ENCODE assay signal across 1 cellular context in genomic region chr14:61296151-61296550, GRCh38.
TF ChIP-seq lines count a peak whose summit lies in the region.

No MANE protein-coding gene starts in this region.

TF ChIP-seq in SK-N-SH, 30 proteins besides CTCF, POLR2A, EP300 and RAD21:
- TF ChIP-seq IRF3 (IDR thresholded peaks at IDR 0.05; ENCODE audit: low read depth, low read length) (no peak), SMC3 (IDR thresholded peaks at IDR 0.05; ENCODE audit: low read depth, low read length) (no peak), TAF1 (IDR thresholded peaks at IDR 0.05; ENCODE audit: borderline replicate concordance, low read depth, low read length) (no peak), TEAD4 (IDR thresholded peaks at IDR 0.05; ENCODE audit: borderline replicate concordance, insufficient read depth) (no peak), RCOR1 (IDR thresholded peaks at IDR 0.05; ENCODE audit: low read length) (no peak), FOXM1 (IDR thresholded peaks at IDR 0.05; ENCODE audit: low read depth) (no peak), PBX3 (IDR thresholded peaks at IDR 0.05) (no peak), NRF1 (IDR thresholded peaks at IDR 0.05; ENCODE audit: low read depth, low read length) (no peak), USF2 (IDR thresholded peaks at IDR 0.05; ENCODE audit: borderline replicate concordance, low read depth, low read length) (no peak), GATA2 (CRISPR knock-in tag; IDR thresholded peaks at IDR 0.05) (no peak), GABPA (IDR thresholded peaks at IDR 0.05; ENCODE audit: low read depth) (no peak), POLR2AphosphoS5 (IDR thresholded peaks at IDR 0.05; ENCODE audit: low read depth, low read length) (no peak), NFIC (IDR thresholded peaks at IDR 0.05; ENCODE audit: borderline replicate concordance) (no peak)
- TF ChIP-seq, protein P1, sequence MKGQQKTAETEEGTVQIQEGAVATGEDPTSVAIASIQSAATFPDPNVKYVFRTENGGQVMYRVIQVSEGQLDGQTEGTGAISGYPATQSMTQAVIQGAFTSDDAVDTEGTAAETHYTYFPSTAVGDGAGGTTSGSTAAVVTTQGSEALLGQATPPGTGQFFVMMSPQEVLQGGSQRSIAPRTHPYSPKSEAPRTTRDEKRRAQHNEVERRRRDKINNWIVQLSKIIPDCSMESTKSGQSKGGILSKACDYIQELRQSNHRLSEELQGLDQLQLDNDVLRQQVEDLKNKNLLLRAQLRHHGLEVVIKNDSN (IDR thresholded peaks at IDR 0.05; ENCODE audit: borderline replicate concordance, low read depth), result no peak
- TF ChIP-seq, protein P2, sequence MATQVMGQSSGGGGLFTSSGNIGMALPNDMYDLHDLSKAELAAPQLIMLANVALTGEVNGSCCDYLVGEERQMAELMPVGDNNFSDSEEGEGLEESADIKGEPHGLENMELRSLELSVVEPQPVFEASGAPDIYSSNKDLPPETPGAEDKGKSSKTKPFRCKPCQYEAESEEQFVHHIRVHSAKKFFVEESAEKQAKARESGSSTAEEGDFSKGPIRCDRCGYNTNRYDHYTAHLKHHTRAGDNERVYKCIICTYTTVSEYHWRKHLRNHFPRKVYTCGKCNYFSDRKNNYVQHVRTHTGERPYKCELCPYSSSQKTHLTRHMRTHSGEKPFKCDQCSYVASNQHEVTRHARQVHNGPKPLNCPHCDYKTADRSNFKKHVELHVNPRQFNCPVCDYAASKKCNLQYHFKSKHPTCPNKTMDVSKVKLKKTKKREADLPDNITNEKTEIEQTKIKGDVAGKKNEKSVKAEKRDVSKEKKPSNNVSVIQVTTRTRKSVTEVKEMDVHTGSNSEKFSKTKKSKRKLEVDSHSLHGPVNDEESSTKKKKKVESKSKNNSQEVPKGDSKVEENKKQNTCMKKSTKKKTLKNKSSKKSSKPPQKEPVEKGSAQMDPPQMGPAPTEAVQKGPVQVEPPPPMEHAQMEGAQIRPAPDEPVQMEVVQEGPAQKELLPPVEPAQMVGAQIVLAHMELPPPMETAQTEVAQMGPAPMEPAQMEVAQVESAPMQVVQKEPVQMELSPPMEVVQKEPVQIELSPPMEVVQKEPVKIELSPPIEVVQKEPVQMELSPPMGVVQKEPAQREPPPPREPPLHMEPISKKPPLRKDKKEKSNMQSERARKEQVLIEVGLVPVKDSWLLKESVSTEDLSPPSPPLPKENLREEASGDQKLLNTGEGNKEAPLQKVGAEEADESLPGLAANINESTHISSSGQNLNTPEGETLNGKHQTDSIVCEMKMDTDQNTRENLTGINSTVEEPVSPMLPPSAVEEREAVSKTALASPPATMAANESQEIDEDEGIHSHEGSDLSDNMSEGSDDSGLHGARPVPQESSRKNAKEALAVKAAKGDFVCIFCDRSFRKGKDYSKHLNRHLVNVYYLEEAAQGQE (IDR thresholded peaks at IDR 0.05; ENCODE audit: low read depth, low read length), result no peak
TF ChIP-seq in SK-N-SH: peak in this region for 0.
